Comparison of ENCODE assay signal across 8 cellular contexts in genomic region chr18:10490401-10491289, GRCh38. TPM values are rescaled to one million over a fixed set of nuclear protein-coding genes. Genes with fewer than 3 reads are reported as not detected.
DNase-seq lines count a peak whose midpoint lies in the region; ATAC-seq lines count a peak whose summit lies in the region.

No MANE protein-coding gene starts in this region.

- ATAC-seq in GM21447 (IDR thresholded peaks at IDR 0.05; ENCODE audit: unreplicated experiment) (peak; percentile 96), HG03575 (IDR thresholded peaks at IDR 0.05; ENCODE audit: extremely low read depth, insufficient number of reproducible peaks, low FRiP score, unreplicated experiment) (peak; percentile 91)
- ATAC-seq in activated CD4-positive, alpha-beta T cell treated with anti-CD3 and anti-CD28 coated beads for 36 hours = peak; percentile 100

- H3K4me3 Mint-ChIP-seq in activated CD4-positive, alpha-beta T cell treated with anti-CD3 and anti-CD28 coated beads for 36 hours = no peak overlapping the region

- POLR2A ChIA-PET in activated CD4-positive, alpha-beta T cell treated with anti-CD3 and anti-CD28 coated beads for 36 hours (lab: Charles Lee) = no interaction called here

- DNase-seq in ELF-1 (ENCODE audit: low read depth, low spot score) (peak; percentile 57), globus pallidus (ENCODE audit: low spot score) (peak; percentile 78), NCI-H2227 (lab: John Stamatoyannopoulos, UW; ENCODE audit: unreplicated experiment) (no peak), NCI-H774 (lab: John Stamatoyannopoulos, UW) (no peak)
- DNase-seq in activated CD4-positive, alpha-beta T cell treated with anti-CD3 and anti-CD28 coated beads for 36 hours = peak; percentile 89
- DNase-seq in stimulated activated CD8-positive, alpha-beta memory T cell treated with anti-CD3 and anti-CD28 coated beads, Interleukin-2, amount 100 ng/mL, for 1 hour (ENCODE audit: low read depth in 2 of 2) = peak; percentile 5 to 20

- no peaks in the 10 kb centered on the region for H3K36me3 Mint-ChIP-seq in activated CD4-positive, alpha-beta T cell treated with anti-CD3 and anti-CD28 coated beads for 36 hours (ENCODE audit: low read depth)

- intact Hi-C loops in activated CD4-positive, alpha-beta T cell treated with anti-CD3 and anti-CD28 coated beads for 36 hours (cut with DNase I, micrococcal nuclease) = loop anchor here (2.0 to 5.0 kb wide), 2 partner anchors 30 to 37 kb away; partner anchors contain the start of gene NAPG (in 1 of the 2)

- no peaks in the 10 kb centered on the region for H3K27me3 Mint-ChIP-seq in activated CD4-positive, alpha-beta T cell treated with anti-CD3 and anti-CD28 coated beads for 36 hours

- CTCF ChIA-PET in activated CD4-positive, alpha-beta T cell treated with anti-CD3 and anti-CD28 coated beads for 36 hours (lab: Charles Lee) = interaction anchor here (0.6 to 4.6 kb wide), 9 partner anchors 9 to 70 kb away, joined by 3 to 27 read pairs (median 4); no protein-coding TSS in a partner anchor

- no peaks in the 10 kb centered on the region for H3K9me3 Mint-ChIP-seq in activated CD4-positive, alpha-beta T cell treated with anti-CD3 and anti-CD28 coated beads for 36 hours (ENCODE audit: low read depth)

- H3K4me1 Mint-ChIP-seq in activated CD4-positive, alpha-beta T cell treated with anti-CD3 and anti-CD28 coated beads for 36 hours = peaks cover 9% of the 10 kb centered on the region

- no peak overlapping the region for H3K27ac Mint-ChIP-seq in activated CD4-positive, alpha-beta T cell treated with anti-CD3 and anti-CD28 coated beads for 36 hours

RNA-seq across cellular contexts. Expression of gene NAPG, which starts 35.2 kb away (rescaled TPM):
- total RNA-seq in activated CD4-positive, alpha-beta T cell treated with anti-CD3 and anti-CD28 coated beads for 36 hours = 10 to 100 TPM; 28.6 to 31.0 TPM

RNA-seq across cellular contexts. Expression of gene APCDD1, which starts 36.2 kb away (rescaled TPM):
- not detected for total RNA-seq in activated CD4-positive, alpha-beta T cell treated with anti-CD3 and anti-CD28 coated beads for 36 hours

Comparison
In these comparisons a context has a peak if more than half of its experiments do, and no peak if none do; other contexts are left out.
1. DNase-seq: peak in ELF-1 (single experiment), activated CD4-positive, alpha-beta T cell treated with anti-CD3 and anti-CD28 coated beads for 36 hours (single experiment), globus pallidus (single experiment) and stimulated activated CD8-positive, alpha-beta memory T cell treated with anti-CD3 and anti-CD28 coated beads, Interleukin-2, amount 100 ng/mL, for 1 hour (2 of 2); none in NCI-H2227 (single experiment) and NCI-H774 (single experiment).
2. Peak in every context shown above with its lines, with median percentiles within 50 percentile points of each other: ATAC-seq.